ENCODE assay signal across 10 cellular contexts in genomic region chr9:9362332-9362731, GRCh38.
ATAC-seq and TF ChIP-seq lines count a peak whose summit lies in the region.
"Had no signal": no experiment of that assay in that cellular context is flagged by ENCODE, and none has a peak within 500 bp of the region (broad histone marks: within the 10 kb centered on the region; RNA-seq: fewer than 3 reads in every experiment).

No MANE protein-coding gene starts in this region.

- peak; percentile 86 for TF ChIP-seq EP300 in neural cell (conservative IDR thresholded peaks at IDR 0.05; ENCODE audit: poor library complexity, severe bottlenecking)

- no peak for TF ChIP-seq CTCF in neural cell (IDR thresholded peaks at IDR 0.05; ENCODE audit: poor library complexity, severe bottlenecking)

- H3F3A ChIP-seq in neural cell (ENCODE audit: insufficient read depth, low read length, poor library complexity, severe bottlenecking): no peaks in the 10 kb centered on the region

- no peaks in the 10 kb centered on the region for H3K79me2 ChIP-seq in neural cell (replicated peaks; ENCODE audit: insufficient read depth, low read length)

- H3K27me3 ChIP-seq in neural cell (ENCODE audit: insufficient read depth, low read depth, low read length): no peaks in the 10 kb centered on the region
- H3K27me3 ChIP-seq: BE2C; BLaER1; BLaER1 treated with 17β-estradiol and CSF1 and Interleukin-3, amounts not matched to agents 10 nM and 100 nM had no signal

- no peaks in the 10 kb centered on the region for H4K20me1 ChIP-seq in neural cell (ENCODE audit: insufficient read depth)
- H4K20me1 ChIP-seq: BLaER1; BLaER1 treated with 17β-estradiol and CSF1 and Interleukin-3, amounts not matched to agents 10 nM and 100 nM had no signal

- no peaks in the 10 kb centered on the region for H3K36me3 ChIP-seq in neural cell (ENCODE audit: insufficient read depth, low read length)
- H3K36me3 ChIP-seq: BE2C; BLaER1; BLaER1 treated with 17β-estradiol and CSF1 and Interleukin-3, amounts not matched to agents 10 nM and 100 nM had no signal

- no peak for ATAC-seq in HG03442 (IDR thresholded peaks at IDR 0.05; ENCODE audit: unreplicated experiment)
- ATAC-seq: A549; CD8-positive, alpha-beta T cell had no signal

- no peak overlapping the region for H3K4me2 ChIP-seq in neural cell (ENCODE audit: low read length)
- H3K4me2 ChIP-seq: A549; BLaER1; BLaER1 treated with 17β-estradiol and CSF1 and Interleukin-3, amounts not matched to agents 10 nM and 100 nM had no signal

- H3K9ac ChIP-seq in neural cell (ENCODE audit: low read length): no peak overlapping the region
- H3K9ac ChIP-seq: BLaER1; BLaER1 treated with 17β-estradiol and CSF1 and Interleukin-3, amounts not matched to agents 10 nM and 100 nM had no signal

- H3K27ac ChIP-seq in neural cell (ENCODE audit: low read length): no peak overlapping the region
- H3K27ac ChIP-seq: 22Rv1; A549; BLaER1; BLaER1 treated with 17β-estradiol and CSF1 and Interleukin-3, amounts not matched to agents 10 nM and 100 nM; C4-2B had no signal

- H2AFZ ChIP-seq in neural cell (ENCODE audit: low read depth, low read length): no peak overlapping the region

- TF ChIP-seq RAD21 in neural cell (conservative IDR thresholded peaks at IDR 0.05): no peak

- H3K9me3 ChIP-seq in neural cell (ENCODE audit: low read length): no peaks in the 10 kb centered on the region
- H3K9me3 ChIP-seq: A549; BE2C; BLaER1; BLaER1 treated with 17β-estradiol and CSF1 and Interleukin-3, amounts not matched to agents 10 nM and 100 nM; Caco-2 had no signal

- H3K9me2 ChIP-seq in neural cell (ENCODE audit: insufficient read depth, low read length): no peaks in the 10 kb centered on the region

- H3K4me3 ChIP-seq in neural cell (ENCODE audit: low read length): no peak overlapping the region
- H3K4me3 ChIP-seq: A549; BLaER1; BLaER1 treated with 17β-estradiol and CSF1 and Interleukin-3, amounts not matched to agents 10 nM and 100 nM had no signal

TF ChIP-seq in neural cell, 6 proteins besides CTCF, POLR2A, EP300 and RAD21:
- no peak for TF ChIP-seq REST (IDR thresholded peaks at IDR 0.05; ENCODE audit: borderline replicate concordance)
- peak; percentile 64 for TF ChIP-seq POLR2AphosphoS5 (IDR thresholded peaks at IDR 0.05)
- TF ChIP-seq TAF1 (IDR thresholded peaks at IDR 0.05; ENCODE audit: low read depth): no peak
- no peak for TF ChIP-seq EZH2 (IDR thresholded peaks at IDR 0.05; ENCODE audit: borderline replicate concordance, insufficient read depth, low read length, poor library complexity, severe bottlenecking)
- no peak for TF ChIP-seq MXI1 (conservative IDR thresholded peaks at IDR 0.05; ENCODE audit: poor library complexity, severe bottlenecking)
- TF ChIP-seq SMC3 (conservative IDR thresholded peaks at IDR 0.05; ENCODE audit: poor library complexity): no peak
